8 cellular contexts compared by ENCODE assay signal in the genomic region with DNA sequence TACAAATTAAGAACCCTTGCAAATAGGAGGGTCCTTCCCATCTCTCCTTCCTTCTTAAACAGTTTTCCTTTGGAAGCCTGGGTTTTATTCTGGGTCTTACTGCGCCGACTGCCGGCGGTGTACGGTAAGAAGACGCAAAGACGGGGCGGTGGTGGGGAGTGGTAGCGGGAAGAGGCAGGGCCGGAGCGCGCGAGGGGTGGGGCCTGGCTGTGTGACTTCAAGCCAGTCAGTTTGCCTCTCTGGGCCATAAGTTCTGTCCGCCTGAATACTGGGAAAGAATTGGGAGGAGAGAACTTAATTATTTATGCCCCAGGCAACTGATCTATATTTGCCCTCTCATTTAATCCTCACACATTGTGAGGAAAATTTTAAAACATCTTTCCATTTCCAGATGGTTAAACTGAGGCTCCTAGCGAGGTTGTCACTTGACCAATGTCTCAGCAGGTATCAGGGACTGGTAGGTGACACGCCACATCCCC. TPM values are rescaled to one million over a fixed set of nuclear protein-coding genes. Genes with fewer than 3 reads are reported as not detected.
DNase-seq lines count a peak whose midpoint lies in the region; ATAC-seq and TF ChIP-seq lines count a peak whose summit lies in the region.

No MANE protein-coding gene starts in this region.

- no peaks in the 10 kb centered on the region for H3K9me3 Mint-ChIP-seq in activated naive CD4-positive, alpha-beta T cell treated with anti-CD3 and anti-CD28 coated beads, Interleukin-2, amount 10 ng/mL, durations not matched to agents 7 days and 5 days

- H3K27me3 ChIP-seq in tibial artery = no peaks in the 10 kb centered on the region

- peak overlapping the region; percentile 91 for H3K4me3 Mint-ChIP-seq in activated naive CD4-positive, alpha-beta T cell treated with anti-CD3 and anti-CD28 coated beads, Interleukin-2, amount 10 ng/mL, durations not matched to agents 7 days and 5 days

- CTCF ChIA-PET in activated naive CD4-positive, alpha-beta T cell treated with anti-CD3 and anti-CD28 coated beads, Interleukin-2, amount 10 ng/mL, durations not matched to agents 7 days and 5 days (lab: Charles Lee) = no interaction called here

- peak overlapping the region; percentile 94 for H3K27ac Mint-ChIP-seq in activated naive CD4-positive, alpha-beta T cell treated with anti-CD3 and anti-CD28 coated beads, Interleukin-2, amount 10 ng/mL, durations not matched to agents 7 days and 5 days

- intact Hi-C loops in tibial artery (cut with DNase I; ENCODE audit: low total_unique reads) = loop anchor here (1.0 kb wide), 1 partner anchor 22 kb away; no protein-coding TSS in a partner anchor

- peak; percentile 44 to 69 for TF ChIP-seq CTCF in tibial artery (IDR thresholded peaks at IDR 0.05)

- peaks cover 5% of the 10 kb centered on the region for H3K36me3 Mint-ChIP-seq in activated naive CD4-positive, alpha-beta T cell treated with anti-CD3 and anti-CD28 coated beads, Interleukin-2, amount 10 ng/mL, durations not matched to agents 7 days and 5 days

- H3K4me1 Mint-ChIP-seq in activated naive CD4-positive, alpha-beta T cell treated with anti-CD3 and anti-CD28 coated beads, Interleukin-2, amount 10 ng/mL, durations not matched to agents 7 days and 5 days = peaks cover 28% of the 10 kb centered on the region

- H3K27me3 Mint-ChIP-seq in activated naive CD4-positive, alpha-beta T cell treated with anti-CD3 and anti-CD28 coated beads, Interleukin-2, amount 10 ng/mL, durations not matched to agents 7 days and 5 days = no peaks in the 10 kb centered on the region

- H3K4me3 ChIP-seq in tibial artery = peak overlapping the region; percentile 67 to 79

- peaks cover 0 to 8% (median 0%) of the 10 kb centered on the region in 4 donors for H3K4me1 ChIP-seq in tibial artery

- H3K9me3 ChIP-seq in tibial artery = no peaks in the 10 kb centered on the region

- peak overlapping the region; percentile 85 to 94 for H3K27ac ChIP-seq in tibial artery

- peak; percentile 72 for DNase-seq in CD1c-positive myeloid dendritic cell (ENCODE audit: extremely low spot score)
- DNase-seq in LHCN-M2 (ENCODE audit: low read depth) = peak; percentile 68
- peak; percentile 82 for DNase-seq in SHP77 treated with DMSO at 0.1 percent for 48 hours (lab: John Stamatoyannopoulos, UW)
- DNase-seq in activated naive CD4-positive, alpha-beta T cell treated with anti-CD3 and anti-CD28 coated beads, Interleukin-2, amount 10 ng/mL, durations not matched to agents 7 days and 5 days = peak; percentile 83
- peak; percentile 75 for DNase-seq in germinal center (ENCODE audit: low spot score)
- peak; percentile 11 for DNase-seq in occipital lobe (lab: John Stamatoyannopoulos, UW)
- peak; percentile 82 to 91 for DNase-seq in tibial artery

- H3K36me3 ChIP-seq in tibial artery = no peaks in the 10 kb centered on the region

- peak; percentile 52 for ATAC-seq in GM21381 (IDR thresholded peaks at IDR 0.05; ENCODE audit: unreplicated experiment)

RNA-seq across cellular contexts. Expression of gene KANTR, which starts 0.7 kb away (rescaled TPM):
- total RNA-seq in LHCN-M2 (2014; rRNA removed) (1.2 and 1.8 TPM in 2 replicates), occipital lobe (31.4 TPM)
- 0.83 TPM for polyA plus RNA-seq in LHCN-M2 (2012)

RNA-seq across cellular contexts. Expression of gene TSPYL2, which starts 11.0 kb away (rescaled TPM):
- total RNA-seq in LHCN-M2 (2014; rRNA removed) (13.5 and 14.0 TPM in 2 replicates), occipital lobe (7.0 TPM)
- 11.6 TPM for polyA plus RNA-seq in LHCN-M2 (2012)

RNA-seq across cellular contexts. Expression of gene GPR173, which starts 44.6 kb away (rescaled TPM):
- 2.3 and 4.1 TPM in 2 replicates for total RNA-seq in LHCN-M2 (2014; rRNA removed)
- polyA plus RNA-seq in LHCN-M2 (2012) = 2.3 TPM
- total RNA-seq in occipital lobe = 27.0 TPM

Comparison
In these comparisons a context has a peak if more than half of its experiments do, and no peak if none do; other contexts are left out.
1. Peak in every context shown above with its lines: DNase-seq, ATAC-seq, H3K4me3 ChIP-seq and H3K27ac ChIP-seq.
2. DNase-seq: peak in every context shown above with its lines; median percentile 86 in tibial artery; 83 in activated naive CD4-positive, alpha-beta T cell treated with anti-CD3 and anti-CD28 coated beads, Interleukin-2, amount 10 ng/mL, durations not matched to agents 7 days and 5 days; 82 in SHP77 treated with DMSO at 0.1 percent for 48 hours; 75 in germinal center; 72 in CD1c-positive myeloid dendritic cell; 68 in LHCN-M2; 11 in occipital lobe.
3. RNA of gene KANTR, which starts 0.7 kb away (total RNA-seq): 31.4 TPM in occipital lobe (single experiment); 1.2 to 1.8 TPM in LHCN-M2; every median in the first group is over 10 times any median in the second.